19 cellular contexts compared by ENCODE assay signal in the genomic region with DNA sequence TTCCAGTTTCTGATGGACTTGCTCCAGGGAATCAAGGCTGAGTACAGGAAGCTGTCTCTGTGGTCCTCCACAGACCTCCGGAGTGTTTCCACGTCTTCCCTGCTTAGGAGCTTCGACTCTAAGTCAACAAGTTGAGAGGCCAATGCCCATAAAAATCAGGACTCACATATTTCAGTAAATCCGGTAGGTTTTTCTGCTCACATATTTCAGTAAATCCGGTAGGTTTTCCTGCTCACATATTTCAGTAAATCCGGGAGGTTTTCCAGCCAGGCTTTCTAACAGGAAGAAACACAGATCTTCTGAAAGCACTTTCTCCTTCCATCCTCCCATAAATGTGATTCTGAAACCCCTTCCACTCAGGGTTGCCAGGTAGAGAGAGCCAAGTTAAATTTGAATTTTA.
A peak's percentile ranks its signal among the peaks of the same experiment; 100 is the strongest.
DNase-seq lines count a peak whose midpoint lies in the region; ATAC-seq and TF ChIP-seq lines count a peak whose summit lies in the region.
"Had no signal": no experiment of that assay in that cellular context is flagged by ENCODE, and none has a peak within 500 bp of the region (broad histone marks: within the 10 kb centered on the region; RNA-seq: fewer than 3 reads in every experiment).

No MANE protein-coding gene starts in this region.

- ATAC-seq in left lung: peak; percentile 31
- ATAC-seq in naive thymus-derived CD4-positive, alpha-beta T cell: no peak
- ATAC-seq: GM12878, HCT116, Panc1 had no signal

- TF ChIP-seq CTCF in VCaP (conservative IDR thresholded peaks at IDR 0.05): no peak
- no peak for TF ChIP-seq CTCF in endodermal cell (conservative IDR thresholded peaks at IDR 0.05)
- TF ChIP-seq CTCF in left lung (IDR thresholded peaks at IDR 0.05): no peak

- in situ Hi-C loops in ACHN (cut with HindIII; ENCODE audit: low pct_ligation_motif_present, low pct_unique_long_range_greater_than_20kb, low sequenced_read_pairs): no loop called here

- POLR2A ChIA-PET in naive thymus-derived CD4-positive, alpha-beta T cell (lab: Charles Lee): no interaction called here

- 52 to 61% methylated on average over 5 to 6 of the region's 6 CpGs for WGBS in endodermal cell (ENCODE audit: insufficient coverage in 1 of 2, insufficient read length in 1 of 2), 2 experiments

- H3K27me3 ChIP-seq in endodermal cell (ENCODE audit: control insufficient read depth, insufficient read depth, low read length, poor library complexity, severe bottlenecking) (no peaks in the 10 kb centered on the region), left lung (no peaks in the 10 kb centered on the region)
- H3K27me3 ChIP-seq in naive thymus-derived CD4-positive, alpha-beta T cell (ENCODE audit: control insufficient read depth in 2 of 2, insufficient read depth in 2 of 2, low read length in 2 of 2): no peaks in the 10 kb centered on the region

- DNase-seq in ACHN (peak; percentile 41), endodermal cell (peak; percentile 16), left lung (no peak), NCI-H1436 (lab: John Stamatoyannopoulos, UW) (no peak), NCI-H345 treated with DMSO at 0.1 percent for 48 hours (lab: John Stamatoyannopoulos, UW; ENCODE audit: unreplicated experiment) (no peak), NOMO-1 treated with dmso at 0.1 percent for 144 hours (lab: John Stamatoyannopoulos, UW; ENCODE audit: unreplicated experiment) (no peak)
- no peak for DNase-seq in naive thymus-derived CD4-positive, alpha-beta T cell
- DNase-seq: COR-L47, DMS79, MV-4-11, NCI-H446 treated with DMSO at 0.1 percent for 48 hours, NCI-H748 treated with DMSO at 0.1 percent for 48 hours, SHP77 had no signal

- H3K27me3 Mint-ChIP-seq in endodermal cell (ENCODE audit: insufficient read depth): no peaks in the 10 kb centered on the region
- H3K27me3 Mint-ChIP-seq in naive thymus-derived CD4-positive, alpha-beta T cell: peaks cover 0 to 16% (median 8%) of the 10 kb centered on the region in 5 donors
- H3K27me3 Mint-ChIP-seq: IgD-negative memory B cell had no signal

- H3K4me3 Mint-ChIP-seq in endodermal cell: no peak overlapping the region
- H3K4me3 Mint-ChIP-seq in naive thymus-derived CD4-positive, alpha-beta T cell: no peak overlapping the region
- H3K4me3 Mint-ChIP-seq: IgD-negative memory B cell had no signal

- H3K36me3 ChIP-seq in endodermal cell (ENCODE audit: control insufficient read depth, insufficient read depth, low read length) (no peaks in the 10 kb centered on the region), left lung (no peaks in the 10 kb centered on the region)
- no peaks in the 10 kb centered on the region for H3K36me3 ChIP-seq in naive thymus-derived CD4-positive, alpha-beta T cell (ENCODE audit: control insufficient read depth in 2 of 3, insufficient read depth in 3 of 3, low read length in 3 of 3)

- CTCF ChIA-PET in naive thymus-derived CD4-positive, alpha-beta T cell (lab: Charles Lee): no interaction called here

- H3K4me1 ChIP-seq in endodermal cell (ENCODE audit: control insufficient read depth, insufficient read depth, low read length) (no peaks in the 10 kb centered on the region), left lung (no peaks in the 10 kb centered on the region)
- H3K4me1 ChIP-seq in naive thymus-derived CD4-positive, alpha-beta T cell (ENCODE audit: control insufficient read depth in 2 of 2, insufficient read depth in 2 of 2, low read length in 2 of 2): no peaks in the 10 kb centered on the region

- peak overlapping the region; percentile 6; the same call in 1 of the 2 replicates for H3K27ac ChIP-seq in VCaP
- no peak overlapping the region for H3K27ac ChIP-seq in endodermal cell (ENCODE audit: low read depth, low read length)
- no peak overlapping the region for H3K27ac ChIP-seq in left lung
- no peak overlapping the region for H3K27ac ChIP-seq in naive thymus-derived CD4-positive, alpha-beta T cell (ENCODE audit: low read depth, low read length)
- H3K27ac ChIP-seq: C4-2B had no signal

- H3K4me1 Mint-ChIP-seq in endodermal cell: peaks cover 8% of the 10 kb centered on the region
- peaks cover 0 to 2% (median 0%) of the 10 kb centered on the region in 7 donors for H3K4me1 Mint-ChIP-seq in naive thymus-derived CD4-positive, alpha-beta T cell

- no peaks in the 10 kb centered on the region for H3K36me3 Mint-ChIP-seq in endodermal cell (ENCODE audit: low read depth)
- no peaks in the 10 kb centered on the region for H3K36me3 Mint-ChIP-seq in naive thymus-derived CD4-positive, alpha-beta T cell

- no peaks in the 10 kb centered on the region for H3K9me3 Mint-ChIP-seq in endodermal cell
- H3K9me3 Mint-ChIP-seq in naive thymus-derived CD4-positive, alpha-beta T cell: peaks cover 0 to 3% (median 0%) of the 10 kb centered on the region in 11 donors
- H3K9me3 Mint-ChIP-seq: IgD-negative memory B cell had no signal

- H3K9ac ChIP-seq in endodermal cell (ENCODE audit: extremely low read depth, low read length, poor library complexity, severe bottlenecking): no peak overlapping the region

- intact Hi-C loops in left lung (cut with DNase I): no loop called here
- intact Hi-C loops in naive thymus-derived CD4-positive, alpha-beta T cell (cut with micrococcal nuclease): no loop called here

- H3K9me3 ChIP-seq in endodermal cell (ENCODE audit: control insufficient read depth, low read length) (no peaks in the 10 kb centered on the region), left lung (no peaks in the 10 kb centered on the region)
- no peaks in the 10 kb centered on the region for H3K9me3 ChIP-seq in naive thymus-derived CD4-positive, alpha-beta T cell (ENCODE audit: control insufficient read depth in 2 of 3, low read length in 3 of 3)

- no peak overlapping the region for H3K4me3 ChIP-seq in endodermal cell (ENCODE audit: low read length)
- no peak overlapping the region for H3K4me3 ChIP-seq in left lung
- no peak overlapping the region for H3K4me3 ChIP-seq in naive thymus-derived CD4-positive, alpha-beta T cell (ENCODE audit: low read length)
- H3K4me3 ChIP-seq: GM12878 had no signal

- no peak overlapping the region for H3K27ac Mint-ChIP-seq in endodermal cell
- H3K27ac Mint-ChIP-seq in naive thymus-derived CD4-positive, alpha-beta T cell: no peak overlapping the region

Comparison
In these comparisons a context has a peak if more than half of its experiments do, and no peak if none do; other contexts are left out.
1. DNase-seq: peak in ACHN (single experiment) and endodermal cell (single experiment); none in left lung (0 of 2), NCI-H1436 (single experiment), NCI-H345 treated with DMSO at 0.1 percent for 48 hours (single experiment), NOMO-1 treated with dmso at 0.1 percent for 144 hours (single experiment) and naive thymus-derived CD4-positive, alpha-beta T cell (0 of 9).